1 cellular context compared by ENCODE assay signal in the genomic region with DNA sequence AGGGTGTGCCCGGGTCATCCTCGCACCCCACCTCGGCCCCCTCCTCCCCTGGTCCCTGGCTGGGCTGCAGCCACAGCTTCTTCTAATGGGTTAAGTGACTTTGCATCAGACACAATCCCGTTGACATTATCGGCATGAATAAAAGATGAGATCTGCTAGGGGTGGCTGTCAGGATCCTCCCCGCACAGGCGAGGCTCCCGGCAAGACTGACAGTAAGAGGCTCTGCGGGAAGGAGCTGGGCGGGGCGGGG.
TF ChIP-seq lines count a peak whose summit lies in the region.

No MANE protein-coding gene starts in this region.

TF ChIP-seq in HepG2, 621 proteins besides CTCF, POLR2A, EP300 and RAD21 (continued from another document):
- TF ChIP-seq, protein P1, sequence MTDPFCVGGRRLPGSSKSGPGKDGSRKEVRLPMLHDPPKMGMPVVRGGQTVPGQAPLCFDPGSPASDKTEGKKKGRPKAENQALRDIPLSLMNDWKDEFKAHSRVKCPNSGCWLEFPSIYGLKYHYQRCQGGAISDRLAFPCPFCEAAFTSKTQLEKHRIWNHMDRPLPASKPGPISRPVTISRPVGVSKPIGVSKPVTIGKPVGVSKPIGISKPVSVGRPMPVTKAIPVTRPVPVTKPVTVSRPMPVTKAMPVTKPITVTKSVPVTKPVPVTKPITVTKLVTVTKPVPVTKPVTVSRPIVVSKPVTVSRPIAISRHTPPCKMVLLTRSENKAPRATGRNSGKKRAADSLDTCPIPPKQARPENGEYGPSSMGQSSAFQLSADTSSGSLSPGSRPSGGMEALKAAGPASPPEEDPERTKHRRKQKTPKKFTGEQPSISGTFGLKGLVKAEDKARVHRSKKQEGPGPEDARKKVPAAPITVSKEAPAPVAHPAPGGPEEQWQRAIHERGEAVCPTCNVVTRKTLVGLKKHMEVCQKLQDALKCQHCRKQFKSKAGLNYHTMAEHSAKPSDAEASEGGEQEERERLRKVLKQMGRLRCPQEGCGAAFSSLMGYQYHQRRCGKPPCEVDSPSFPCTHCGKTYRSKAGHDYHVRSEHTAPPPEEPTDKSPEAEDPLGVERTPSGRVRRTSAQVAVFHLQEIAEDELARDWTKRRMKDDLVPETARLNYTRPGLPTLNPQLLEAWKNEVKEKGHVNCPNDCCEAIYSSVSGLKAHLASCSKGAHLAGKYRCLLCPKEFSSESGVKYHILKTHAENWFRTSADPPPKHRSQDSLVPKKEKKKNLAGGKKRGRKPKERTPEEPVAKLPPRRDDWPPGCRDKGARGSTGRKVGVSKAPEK (CRISPR knock-in tag; IDR thresholded peaks at IDR 0.05; ENCODE audit: borderline replicate concordance) = no peak
- TF ChIP-seq FOXA3 (CRISPR knock-in tag; IDR thresholded peaks at IDR 0.05) = no peak
- peak; percentile 15; the same call in 1 of the 2 replicates for TF ChIP-seq MED13 (CRISPR knock-in tag; IDR thresholded peaks at IDR 0.05)
- no peak for TF ChIP-seq TAF15 (IDR thresholded peaks at IDR 0.05; ENCODE audit: low read depth, low read length, poor library complexity, severe bottlenecking)
- TF ChIP-seq, protein P2, sequence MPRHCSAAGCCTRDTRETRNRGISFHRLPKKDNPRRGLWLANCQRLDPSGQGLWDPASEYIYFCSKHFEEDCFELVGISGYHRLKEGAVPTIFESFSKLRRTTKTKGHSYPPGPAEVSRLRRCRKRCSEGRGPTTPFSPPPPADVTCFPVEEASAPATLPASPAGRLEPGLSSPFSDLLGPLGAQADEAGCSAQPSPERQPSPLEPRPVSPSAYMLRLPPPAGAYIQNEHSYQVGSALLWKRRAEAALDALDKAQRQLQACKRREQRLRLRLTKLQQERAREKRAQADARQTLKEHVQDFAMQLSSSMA (CRISPR knock-in tag; IDR thresholded peaks at IDR 0.05) = no peak
- no peak for TF ChIP-seq SKI (IDR thresholded peaks at IDR 0.05; ENCODE audit: partially characterized antibody)
- no peak for TF ChIP-seq FOXJ3 (CRISPR knock-in tag; IDR thresholded peaks at IDR 0.05; ENCODE audit: borderline replicate concordance)
- TF ChIP-seq, protein P3, sequence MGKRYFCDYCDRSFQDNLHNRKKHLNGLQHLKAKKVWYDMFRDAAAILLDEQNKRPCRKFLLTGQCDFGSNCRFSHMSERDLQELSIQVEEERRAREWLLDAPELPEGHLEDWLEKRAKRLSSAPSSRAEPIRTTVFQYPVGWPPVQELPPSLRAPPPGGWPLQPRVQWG (CRISPR knock-in tag; IDR thresholded peaks at IDR 0.05; ENCODE audit: borderline replicate concordance, low read depth) = no peak
